13 cellular contexts compared by ENCODE assay signal in the genomic region with DNA sequence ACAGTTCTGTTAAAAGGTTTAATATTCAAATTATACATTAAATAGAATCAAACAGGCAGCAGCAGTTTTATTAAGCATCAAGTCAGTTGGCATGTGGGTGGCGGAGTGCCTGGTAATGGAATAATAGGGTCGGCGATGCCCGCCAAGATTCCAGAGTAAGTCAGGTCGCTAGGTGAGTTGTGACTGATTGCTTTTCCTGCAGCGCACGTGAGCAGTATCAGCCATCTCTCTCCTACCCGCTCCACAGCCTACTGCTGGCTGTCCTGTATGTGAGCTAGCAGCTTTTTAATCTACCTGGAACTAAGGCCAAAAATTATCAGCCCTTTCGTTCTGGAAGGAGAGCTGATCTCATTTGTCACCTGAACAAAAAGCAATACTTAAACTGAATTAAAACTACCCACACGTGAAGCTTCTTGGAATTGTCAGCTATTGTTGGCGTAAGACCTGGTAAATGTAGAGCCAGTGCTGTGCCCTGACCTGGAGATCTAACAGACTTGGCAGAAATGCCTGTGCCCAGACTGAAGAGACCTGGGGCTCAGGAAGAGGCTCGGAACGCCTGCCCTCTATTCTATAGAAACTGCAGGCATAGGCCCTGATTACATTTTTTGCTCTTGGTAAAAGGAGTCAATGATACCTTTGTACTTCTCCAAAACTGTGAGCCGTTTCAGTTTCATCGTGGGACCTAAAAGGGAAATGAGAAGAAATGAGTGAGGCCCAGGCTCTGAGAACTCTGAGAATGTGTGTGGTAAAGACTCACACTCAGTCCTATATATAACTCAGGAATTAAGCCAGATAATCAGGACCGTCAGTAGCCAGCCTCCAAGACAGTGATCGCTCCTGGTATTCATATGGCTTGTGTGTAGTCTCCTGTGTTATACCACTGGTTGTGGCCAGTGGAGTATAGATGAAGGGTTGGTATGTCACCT. TPM values are rescaled to one million over a fixed set of nuclear protein-coding genes. Genes with fewer than 3 reads are reported as not detected.
DNase-seq lines count a peak whose midpoint lies in the region; ATAC-seq lines count a peak whose summit lies in the region.
"Had no signal": no experiment of that assay in that cellular context is flagged by ENCODE, and none has a peak within 500 bp of the region (broad histone marks: within the 10 kb centered on the region; RNA-seq: fewer than 3 reads in every experiment).

No MANE protein-coding gene starts in this region.

- H3K27me3 ChIP-seq in thymus (ENCODE audit: control insufficient read depth, insufficient read depth): no peaks in the 10 kb centered on the region
- H3K27me3 ChIP-seq: pancreas had no signal

- peaks cover 62% of the 10 kb centered on the region for H3K4me1 Mint-ChIP-seq in T-helper 2 cell treated with Interferon-gamma antibody and Interleukin-4, amounts not matched to agents 5 μg/mL and 100 μg/mL, for 36 hours (ENCODE audit: low read depth)
- H3K4me1 Mint-ChIP-seq: brain had no signal

- WGBS in thymus: 85% methylated on average over 17 of the region's 17 CpGs

- peak overlapping the region; percentile 26 for H3K4me3 Mint-ChIP-seq in T-helper 2 cell treated with Interferon-gamma antibody and Interleukin-4, amounts not matched to agents 5 μg/mL and 100 μg/mL, for 36 hours
- H3K4me3 Mint-ChIP-seq: brain had no signal

- H3K27me3 Mint-ChIP-seq in T-helper 2 cell treated with Interferon-gamma antibody and Interleukin-4, amounts not matched to agents 5 μg/mL and 100 μg/mL, for 36 hours (ENCODE audit: low read depth): no peaks in the 10 kb centered on the region
- H3K27me3 Mint-ChIP-seq: brain had no signal

- peak; percentile 55 for ATAC-seq in HG02981 (IDR thresholded peaks at IDR 0.05; ENCODE audit: unreplicated experiment)
- ATAC-seq: A549 had no signal

- H3K9me3 ChIP-seq in thymus (ENCODE audit: control insufficient read depth): no peaks in the 10 kb centered on the region
- H3K9me3 ChIP-seq: A549, pancreas had no signal

- peaks cover 3% of the 10 kb centered on the region for H3K9me3 Mint-ChIP-seq in T-helper 2 cell treated with Interferon-gamma antibody and Interleukin-4, amounts not matched to agents 5 μg/mL and 100 μg/mL, for 36 hours

- peak overlapping the region; percentile 62 for H3K27ac ChIP-seq in thymus (ENCODE audit: low read depth)
- H3K27ac ChIP-seq: A549, pancreas had no signal

- DNase-seq in T-helper 2 cell treated with Interferon-gamma antibody and Interleukin-4, amounts not matched to agents 5 μg/mL and 100 μg/mL, for 36 hours (ENCODE audit: low spot score): no peak
- no peak for DNase-seq in T-helper 2 cell
- DNase-seq in SIG-M5 treated with dmso at 0.1 percent for 504 hours (lab: John Stamatoyannopoulos, UW; ENCODE audit: unreplicated experiment): peak; percentile 78
- no peak for DNase-seq in activated CD8-positive, alpha-beta memory T cell treated with anti-CD3 and anti-CD28 coated beads for 24 hours
- no peak for DNase-seq in RPMI8226
- DNase-seq in effector CD4-positive, alpha-beta T cell: no peak
- DNase-seq: activated CD4-positive, CD25-positive, alpha-beta regulatory T cell; NCI-H2107; pancreas had no signal

- H3K4me3 ChIP-seq in thymus (ENCODE audit: low read length): no peak overlapping the region
- H3K4me3 ChIP-seq: A549, pancreas had no signal

- peaks cover 71% of the 10 kb centered on the region for H3K36me3 Mint-ChIP-seq in T-helper 2 cell treated with Interferon-gamma antibody and Interleukin-4, amounts not matched to agents 5 μg/mL and 100 μg/mL, for 36 hours (ENCODE audit: low read depth)

- H3K36me3 ChIP-seq in thymus (ENCODE audit: control insufficient read depth, insufficient read depth): peaks cover 38% of the 10 kb centered on the region

- H3K27ac Mint-ChIP-seq in T-helper 2 cell treated with Interferon-gamma antibody and Interleukin-4, amounts not matched to agents 5 μg/mL and 100 μg/mL, for 36 hours: peak overlapping the region; percentile 31

- H3K4me1 ChIP-seq in thymus (ENCODE audit: control insufficient read depth, insufficient read depth, low read length): peaks cover 65% of the 10 kb centered on the region
- H3K4me1 ChIP-seq: A549, pancreas had no signal

RNA-seq across cellular contexts. Expression of a gene that starts 21.9 kb away (rescaled TPM):
- polyA plus RNA-seq in thymus: 45.7 TPM

RNA-seq across cellular contexts. Expression of a gene that starts 39.9 kb away (rescaled TPM):
- 11.2 TPM for polyA plus RNA-seq in thymus
